In genomic region chr2:180128861-180129260, GRCh38 we compare ENCODE assay signal across 31 cellular contexts.
A peak's percentile ranks its signal among the peaks of the same experiment; 100 is the strongest.
DNase-seq lines count a peak whose midpoint lies in the region; ATAC-seq, FAIRE-seq and TF ChIP-seq lines count a peak whose summit lies in the region.
"Had no signal": no experiment of that assay in that cellular context is flagged by ENCODE, and none has a peak within 500 bp of the region (broad histone marks: within the 10 kb centered on the region; RNA-seq: fewer than 3 reads in every experiment).

No MANE protein-coding gene starts in this region.

- H3K36me3 ChIP-seq in HAP-1 (replicated peaks) (peaks cover 7% of the 10 kb centered on the region), psoas muscle (ENCODE audit: insufficient read depth in 1 of 2, low read depth in 1 of 2) (no peaks in the 10 kb centered on the region)
- H3K36me3 ChIP-seq: BE2C; BLaER1; BLaER1 treated with 17β-estradiol and CSF1 and Interleukin-3, amounts not matched to agents 10 nM and 100 nM had no signal

- H3K27me3 ChIP-seq in HAP-1 (ENCODE audit: low read depth) (no peaks in the 10 kb centered on the region), psoas muscle (ENCODE audit: insufficient read depth in 3 of 3, low read length in 2 of 3) (no peaks in the 10 kb centered on the region)
- H3K27me3 ChIP-seq: BE2C; BLaER1; BLaER1 treated with 17β-estradiol and CSF1 and Interleukin-3, amounts not matched to agents 10 nM and 100 nM had no signal

- H3K9me3 ChIP-seq in HAP-1 (0 out of 2 replicates have a peak, but pooled peaks cover 4% of the 10 kb centered on the region), psoas muscle (no peaks in the 10 kb centered on the region)
- H3K9me3 ChIP-seq: A549; BE2C; BLaER1; BLaER1 treated with 17β-estradiol and CSF1 and Interleukin-3, amounts not matched to agents 10 nM and 100 nM; Caco-2 had no signal

- no peak for TF ChIP-seq POLR2A in H54 (IDR thresholded peaks at IDR 0.05; ENCODE audit: low read depth, low read length)

- no peak for TF ChIP-seq CTCF in psoas muscle (IDR thresholded peaks at IDR 0.05)

- intact Hi-C loops in psoas muscle (cut with DNase I): loop anchor here (5.0 to 10.0 kb wide), 4 partner anchors 856 to 1586 kb away; partner anchors contain the start of gene UBE2E3 (in 2 of the 2)

- ATAC-seq in GM19395 (IDR thresholded peaks at IDR 0.05; ENCODE audit: unreplicated experiment): no peak
- no peak for ATAC-seq in psoas muscle
- ATAC-seq: A549; CD8-positive, alpha-beta T cell had no signal

- H3K4me1 ChIP-seq in HAP-1 (peaks cover 71% of the 10 kb centered on the region), psoas muscle (no peaks in the 10 kb centered on the region)
- H3K4me1 ChIP-seq: BE2C, BLaER1, Caco-2 had no signal

- H3K4me3 ChIP-seq in HAP-1: no peak overlapping the region
- H3K4me3 ChIP-seq in psoas muscle: no peak overlapping the region
- H3K4me3 ChIP-seq: A549; BLaER1; BLaER1 treated with 17β-estradiol and CSF1 and Interleukin-3, amounts not matched to agents 10 nM and 100 nM had no signal

- FAIRE-seq in H54 (lab: Jason Lieb, UNC): peak; percentile 52
- FAIRE-seq: A204.1, A549, D721Med had no signal

- DNase-seq in H54 (ENCODE audit: insufficient read length, low spot score) (no peak), HAP-1 (ENCODE audit: low spot score in 2 of 2) (peak; percentile 48 to 93), psoas muscle (no peak)
- DNase-seq: 8988T; ACHN; AML-193; BE2C; C1 segment of cervical spinal cord; Caco-2; Calu3; CD4-positive, alpha-beta memory T cell; CD4-positive, alpha-beta T cell; CD4-positive, CD25-positive, alpha-beta regulatory T cell; CD8-positive, alpha-beta memory T cell; CD8-positive, alpha-beta T cell; COR-L47; DMS 273 treated with DMSO at 0.1 percent for 48 hours; DMS153; DMS53; DMS79; DMS79 treated with DMSO at 0.1 percent for 48 hours; DND-41; EL had no signal

- H3K27ac ChIP-seq in psoas muscle: no peak overlapping the region
- H3K27ac ChIP-seq: 22Rv1; A549; BLaER1; BLaER1 treated with 17β-estradiol and CSF1 and Interleukin-3, amounts not matched to agents 10 nM and 100 nM; C4-2B had no signal

- WGBS in psoas muscle, 3 donors: 84 to 92% (median 86%) methylated on average over 2 of the region's 2 CpGs

- in situ Hi-C loops in HAP-1 (cut with MboI; ENCODE audit: low sequenced_read_pairs): loop anchor here (10.0 to 25.0 kb wide), 2 partner anchors 183 to 856 kb away; partner anchors contain the start of gene UBE2E3

Comparison
In these comparisons a context has a peak if more than half of its experiments do, and no peak if none do; other contexts are left out.
1. DNase-seq: peak in HAP-1 (2 of 2); none in H54 (single experiment) and psoas muscle (0 of 2).